8 cellular contexts compared by ENCODE assay signal in the genomic region with DNA sequence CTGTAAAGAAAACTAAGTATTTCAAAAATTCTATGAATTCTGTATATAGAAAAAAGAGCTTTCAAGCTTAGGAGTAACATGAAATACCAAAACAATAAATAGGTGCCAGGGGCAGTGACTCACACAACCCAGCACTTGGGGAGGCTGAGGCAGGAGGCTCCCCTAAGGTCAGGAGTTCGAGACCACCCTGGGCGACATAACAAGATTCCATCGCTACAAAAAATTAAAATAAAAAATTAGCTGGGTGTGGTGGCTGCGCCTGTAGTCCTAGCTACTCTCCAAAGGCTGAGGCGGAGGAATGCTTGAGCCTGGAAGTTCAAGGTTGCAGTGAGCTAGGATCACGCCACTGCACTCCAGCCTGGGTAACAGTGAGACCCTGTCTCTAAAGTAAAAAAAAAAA. TPM values are rescaled to one million over a fixed set of nuclear protein-coding genes. Genes with fewer than 3 reads are reported as not detected.
"Had no signal": no experiment of that assay in that cellular context is flagged by ENCODE, and none has a peak within 500 bp of the region (broad histone marks: within the 10 kb centered on the region; RNA-seq: fewer than 3 reads in every experiment).

No MANE protein-coding gene starts in this region.

- DNase-seq: GOT3, H7, KG1 had no signal

- H3K4me3 ChIP-seq: HAP-1 had no signal

- H3K27me3 Mint-ChIP-seq: IgD-negative memory B cell had no signal

- H3K4me1 ChIP-seq: HAP-1 had no signal

- H3K4me3 Mint-ChIP-seq: IgD-negative memory B cell had no signal

- H3K9me3 Mint-ChIP-seq: IgD-negative memory B cell had no signal

- H3K27ac Mint-ChIP-seq: IgD-negative memory B cell had no signal

- H3K9me3 ChIP-seq: HAP-1 had no signal

- H3K27ac ChIP-seq: HL-60 had no signal

- ATAC-seq: HCT116, HepG2 had no signal

RNA-seq across cellular contexts. Expression of a gene that starts 33.0 kb away (rescaled TPM):
- polyA plus RNA-seq: IgD-negative memory B cell had no signal
